Comparison of ENCODE assay signal across 10 cellular contexts in the genomic region with DNA sequence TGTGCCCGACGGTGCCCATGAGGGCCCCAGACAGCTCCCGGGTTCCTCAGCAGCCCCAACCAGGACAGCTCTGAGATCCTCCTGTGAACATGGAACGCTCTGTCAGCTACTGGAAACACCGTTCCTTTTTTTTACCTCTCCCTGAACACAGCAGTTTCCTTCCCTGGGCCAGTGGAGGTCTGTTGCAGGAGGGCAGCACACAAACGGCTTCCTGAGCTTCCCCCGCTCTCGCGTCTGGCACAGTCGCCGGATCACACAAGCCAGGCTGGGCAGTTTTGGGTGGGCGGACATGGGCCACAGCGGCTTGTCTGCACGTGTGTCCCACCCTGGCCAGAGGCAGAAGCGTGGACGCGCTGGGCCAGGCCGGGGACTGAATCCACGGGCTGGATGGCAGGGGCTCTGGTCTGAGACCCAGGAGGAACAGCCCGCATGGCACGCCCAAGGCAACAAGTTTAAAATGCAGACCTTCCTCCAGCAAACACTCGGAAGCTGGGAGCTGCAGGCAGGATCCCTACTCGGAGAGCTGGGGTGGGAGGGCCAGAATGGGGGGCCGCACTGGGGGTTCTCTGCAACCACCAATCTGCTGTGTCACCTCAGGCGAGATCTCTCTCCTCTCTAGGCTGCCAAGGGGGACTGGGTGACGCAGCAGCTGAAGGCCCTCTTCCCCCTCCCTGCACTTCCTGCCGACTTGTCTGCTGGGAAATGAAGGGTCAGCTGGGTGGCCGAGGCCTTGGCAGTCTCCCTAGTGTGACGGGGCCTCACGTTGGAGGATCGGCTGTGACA.
DNase-seq lines count a peak whose midpoint lies in the region; ATAC-seq and TF ChIP-seq lines count a peak whose summit lies in the region.
"Had no signal": no experiment of that assay in that cellular context is flagged by ENCODE, and none has a peak within 500 bp of the region (broad histone marks: within the 10 kb centered on the region; RNA-seq: fewer than 3 reads in every experiment).

No MANE protein-coding gene starts in this region.

- no peak overlapping the region for H3K4me3 Mint-ChIP-seq in T-helper 17 cell
- no peak overlapping the region for H3K4me3 Mint-ChIP-seq in nephron
- no peak overlapping the region for H3K4me3 Mint-ChIP-seq in T-helper 2 cell treated with Interferon-gamma antibody and Interleukin-4, amounts not matched to agents 5 μg/mL and 100 μg/mL, for 36 hours
- no peak overlapping the region for H3K4me3 Mint-ChIP-seq in CD8-positive, alpha-beta memory T cell

- no peak overlapping the region for H3K27ac ChIP-seq in CD8-positive, alpha-beta memory T cell (ENCODE audit: low read depth, low read length)

- H3K27ac Mint-ChIP-seq in T-helper 17 cell = no peak overlapping the region
- H3K27ac Mint-ChIP-seq in nephron = peak overlapping the region; percentile 29 to 74 (median 61)
- no peak overlapping the region for H3K27ac Mint-ChIP-seq in T-helper 2 cell treated with Interferon-gamma antibody and Interleukin-4, amounts not matched to agents 5 μg/mL and 100 μg/mL, for 36 hours
- peak overlapping the region in 1 of 8 donors; percentile 58 for H3K27ac Mint-ChIP-seq in CD8-positive, alpha-beta memory T cell

- H3K9me3 ChIP-seq in T-helper 17 cell (ENCODE audit: control insufficient read depth, low read length, poor library complexity, severe bottlenecking) = no peaks in the 10 kb centered on the region
- H3K9me3 ChIP-seq in CD8-positive, alpha-beta memory T cell (ENCODE audit: low read length) = no peaks in the 10 kb centered on the region
- H3K9me3 ChIP-seq: BE2C had no signal

- no peaks in the 10 kb centered on the region for H3K27me3 Mint-ChIP-seq in T-helper 17 cell
- H3K27me3 Mint-ChIP-seq in nephron (ENCODE audit: low read depth) = no peaks in the 10 kb centered on the region
- no peaks in the 10 kb centered on the region for H3K27me3 Mint-ChIP-seq in T-helper 2 cell treated with Interferon-gamma antibody and Interleukin-4, amounts not matched to agents 5 μg/mL and 100 μg/mL, for 36 hours (ENCODE audit: low read depth)
- H3K27me3 Mint-ChIP-seq in CD8-positive, alpha-beta memory T cell = peaks cover 0 to 2% of the 10 kb centered on the region in 2 donors

- H3K4me3 ChIP-seq in AG10803 (ENCODE audit: low read length) = no peak overlapping the region
- H3K4me3 ChIP-seq in CD8-positive, alpha-beta memory T cell (ENCODE audit: low read length) = no peak overlapping the region

- no peak for TF ChIP-seq CTCF in AG10803 (conservative IDR thresholded peaks at IDR 0.05; ENCODE audit: low read length)
- TF ChIP-seq CTCF in nephron (IDR thresholded peaks at IDR 0.05; ENCODE audit: unreplicated experiment in 3 of 3) = no peak

- H3K36me3 Mint-ChIP-seq in T-helper 17 cell (ENCODE audit: low read depth) = no peaks in the 10 kb centered on the region
- no peaks in the 10 kb centered on the region for H3K36me3 Mint-ChIP-seq in nephron (ENCODE audit: low read depth)
- H3K36me3 Mint-ChIP-seq in T-helper 2 cell treated with Interferon-gamma antibody and Interleukin-4, amounts not matched to agents 5 μg/mL and 100 μg/mL, for 36 hours (ENCODE audit: low read depth) = no peaks in the 10 kb centered on the region
- H3K36me3 Mint-ChIP-seq in CD8-positive, alpha-beta memory T cell = no peaks in the 10 kb centered on the region

- no peaks in the 10 kb centered on the region for H3K36me3 ChIP-seq in CD8-positive, alpha-beta memory T cell (ENCODE audit: insufficient read depth, low read length)

- no peaks in the 10 kb centered on the region for H3K27me3 ChIP-seq in CD8-positive, alpha-beta memory T cell (ENCODE audit: insufficient read depth, low read length, poor library complexity, severe bottlenecking)
- H3K27me3 ChIP-seq: BE2C had no signal

- CTCF ChIA-PET in CD8-positive, alpha-beta memory T cell (lab: Charles Lee) = no interaction called here

- H3K9me3 Mint-ChIP-seq in nephron = no peaks in the 10 kb centered on the region
- no peaks in the 10 kb centered on the region for H3K9me3 Mint-ChIP-seq in T-helper 2 cell treated with Interferon-gamma antibody and Interleukin-4, amounts not matched to agents 5 μg/mL and 100 μg/mL, for 36 hours
- no peaks in the 10 kb centered on the region for H3K9me3 Mint-ChIP-seq in CD8-positive, alpha-beta memory T cell

- H3K4me1 Mint-ChIP-seq in T-helper 17 cell (no peaks in the 10 kb centered on the region), nephron (peaks cover 62% of the 10 kb centered on the region)
- no peaks in the 10 kb centered on the region for H3K4me1 Mint-ChIP-seq in T-helper 2 cell treated with Interferon-gamma antibody and Interleukin-4, amounts not matched to agents 5 μg/mL and 100 μg/mL, for 36 hours (ENCODE audit: low read depth)
- peaks cover 0 to 2% (median 0%) of the 10 kb centered on the region in 3 donors for H3K4me1 Mint-ChIP-seq in CD8-positive, alpha-beta memory T cell

- H3K4me1 ChIP-seq in CD8-positive, alpha-beta memory T cell (ENCODE audit: insufficient read depth, low read length) = no peaks in the 10 kb centered on the region

- DNase-seq in AG10803 (ENCODE audit: low read depth) (peak; percentile 16), T-helper 17 cell (no peak), globus pallidus (ENCODE audit: low spot score) (peak; percentile 40), SW480 (ENCODE audit: low spot score) (no peak)
- no peak for DNase-seq in T-helper 2 cell treated with Interferon-gamma antibody and Interleukin-4, amounts not matched to agents 5 μg/mL and 100 μg/mL, for 36 hours (ENCODE audit: low spot score)
- no peak for DNase-seq in CD8-positive, alpha-beta memory T cell
- DNase-seq in activated CD4-positive, alpha-beta T cell treated with anti-CD3 and anti-CD28 coated beads for 48 hours = no peak
- DNase-seq: activated gamma-delta T cell, BE2C had no signal

- POLR2A ChIA-PET in CD8-positive, alpha-beta memory T cell (lab: Charles Lee) = no interaction called here

- ATAC-seq in T-helper 17 cell = peak; percentile 35

Comparison
In these comparisons a context has a peak if more than half of its experiments do, and no peak if none do; other contexts are left out.
1. DNase-seq: peak in AG10803 (single experiment) and globus pallidus (single experiment); none in T-helper 17 cell (0 of 3), T-helper 2 cell treated with Interferon-gamma antibody and Interleukin-4, amounts not matched to agents 5 μg/mL and 100 μg/mL, for 36 hours (single experiment), SW480 (single experiment), CD8-positive, alpha-beta memory T cell (0 of 5) and activated CD4-positive, alpha-beta T cell treated with anti-CD3 and anti-CD28 coated beads for 48 hours (single experiment).
2. H3K27ac Mint-ChIP-seq: peak in nephron (3 of 3); none in T-helper 17 cell (single experiment) and T-helper 2 cell treated with Interferon-gamma antibody and Interleukin-4, amounts not matched to agents 5 μg/mL and 100 μg/mL, for 36 hours (single experiment).